In the genomic region with DNA sequence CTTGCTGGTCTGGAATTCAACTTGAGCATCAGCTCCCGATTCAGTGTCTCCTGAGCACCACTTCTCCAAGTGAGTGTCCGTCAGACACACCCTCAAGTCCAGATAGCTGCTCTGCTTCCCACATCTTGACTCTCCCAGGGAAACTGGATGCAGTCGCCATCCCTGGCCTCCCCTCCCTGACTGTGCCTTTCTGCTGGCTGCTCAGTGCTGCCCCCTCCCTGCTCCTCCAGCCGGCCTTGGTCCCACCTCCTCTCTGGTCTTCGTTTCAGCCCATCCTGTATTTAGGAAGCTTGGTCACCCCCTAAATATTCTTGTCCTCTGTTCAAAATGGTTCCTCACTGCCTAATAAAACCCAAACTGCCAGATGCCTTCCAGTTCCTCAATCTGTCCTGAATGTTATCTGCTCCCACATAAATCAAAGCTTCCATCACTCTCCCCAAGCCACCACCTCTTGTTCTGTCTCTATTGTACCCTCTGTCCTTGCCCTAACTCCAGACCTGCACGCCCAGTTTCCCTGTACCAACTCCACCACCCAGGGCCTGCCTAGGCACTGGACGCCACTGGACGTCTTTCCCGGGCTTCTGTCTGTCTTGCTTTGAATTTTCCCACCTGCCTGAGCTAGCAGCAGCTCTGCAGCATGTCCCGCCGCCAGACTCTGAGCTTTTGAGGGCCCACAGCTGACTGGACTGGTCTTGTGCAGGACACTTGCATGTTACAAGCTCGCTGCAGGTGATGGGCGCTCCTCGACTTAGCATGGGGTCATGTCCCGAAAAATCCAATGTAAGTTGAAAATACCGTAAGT, we compare ENCODE assay signal across 9 cellular contexts. TPM values are rescaled to one million over a fixed set of nuclear protein-coding genes. Genes with fewer than 3 reads are reported as not detected.
DNase-seq lines count a peak whose midpoint lies in the region; ATAC-seq and TF ChIP-seq lines count a peak whose summit lies in the region.
"Had no signal": no experiment of that assay in that cellular context is flagged by ENCODE, and none has a peak within 500 bp of the region (broad histone marks: within the 10 kb centered on the region; RNA-seq: fewer than 3 reads in every experiment).

No MANE protein-coding gene starts in this region.

- ATAC-seq in heart left ventricle, result no peak
- no peak for ATAC-seq in HG02763 (IDR thresholded peaks at IDR 0.05; ENCODE audit: unreplicated experiment)
- ATAC-seq in GM21526 (IDR thresholded peaks at IDR 0.05; ENCODE audit: low FRiP score, unreplicated experiment), result no peak

- no peak overlapping the region for H3K9ac ChIP-seq in SK-N-SH

- H3K27me3 ChIP-seq in heart left ventricle, result no peaks in the 10 kb centered on the region
- H3K27me3 ChIP-seq in SK-N-SH (ENCODE audit: insufficient read depth), result no peaks in the 10 kb centered on the region
- H3K27me3 ChIP-seq in thyroid gland, result no peaks in the 10 kb centered on the region

- TF ChIP-seq POLR2A in heart left ventricle (IDR thresholded peaks at IDR 0.05) (no peak), thyroid gland (IDR thresholded peaks at IDR 0.05) (no peak)

- WGBS in heart left ventricle, 4 donors, result 87 to 89% (median 88%) methylated on average over 16 of the region's 16 CpGs
- WGBS in SK-N-SH (ENCODE audit: low lambda C conversion rate), result 91% methylated on average over 16 of the region's 16 CpGs
- WGBS in thyroid gland, 2 donors, result 88 to 91% methylated on average over 16 of the region's 16 CpGs

- H3K36me3 ChIP-seq in heart left ventricle (peaks cover 0 to 81% (median 65%) of the 10 kb centered on the region in 9 donors), SK-N-SH (replicated peaks in 1 of 2; ENCODE audit: control insufficient read depth in 1 of 2, insufficient read depth in 2 of 2, low read length in 1 of 2) (peaks cover 16 to 60% of the 10 kb centered on the region in 2 experiments), thyroid gland (peaks cover 23 to 31% of the 10 kb centered on the region in 2 donors)

- no peaks in the 10 kb centered on the region for H3K9me2 ChIP-seq in SK-N-SH

- H3K9me3 ChIP-seq in heart left ventricle (peaks cover 0 to 12% (median 0%) of the 10 kb centered on the region in 12 donors), SK-N-SH (no peaks in the 10 kb centered on the region), thyroid gland (no peaks in the 10 kb centered on the region)

- TF ChIP-seq CTCF in heart left ventricle (IDR thresholded peaks at IDR 0.05), result peak in 5 of 12 donors; percentile 11 to 39 (median 17)
- peak; percentile 42 for TF ChIP-seq CTCF in SK-N-SH (IDR thresholded peaks at IDR 0.05)
- TF ChIP-seq CTCF in fibroblast of the aortic adventitia (IDR thresholded peaks at IDR 0.05; ENCODE audit: insufficient read depth, low read length), result peak; percentile 36
- TF ChIP-seq CTCF in thyroid gland (IDR thresholded peaks at IDR 0.05), result peak in 2 of 6 experiments; percentile 8 to 28

- intact Hi-C loops in cardiac septum (cut with DNase I) (no loop called here), heart left ventricle (cut with DNase I) (no loop called here), thyroid gland (cut with DNase I) (no loop called here)

- H3K4me3 ChIP-seq in heart left ventricle, result no peak overlapping the region
- no peak overlapping the region for H3K4me3 ChIP-seq in SK-N-SH (ENCODE audit: low read depth in 2 of 2, low read length in 1 of 2)
- H3K4me3 ChIP-seq in fibroblast of the aortic adventitia (ENCODE audit: low read depth, low read length), result no peak overlapping the region
- no peak overlapping the region for H3K4me3 ChIP-seq in thyroid gland (replicated peaks in 1 of 3)

- CTCF ChIA-PET in SK-N-SH (lab: Yijun Ruan, JAX), result interaction anchor here (0.6 to 1.8 kb wide), 9 partner anchors 11 to 54 kb away, joined by 3 to 7 read pairs (median 3); no protein-coding TSS in a partner anchor

- H2AFZ ChIP-seq in SK-N-SH (ENCODE audit: low read depth), result no peak overlapping the region

- H4K20me1 ChIP-seq in SK-N-SH (ENCODE audit: insufficient read depth), result no peaks in the 10 kb centered on the region

- POLR2A ChIA-PET in SK-N-SH (lab: Yijun Ruan, JAX), result no interaction called here

- TF ChIP-seq RAD21 in SK-N-SH (IDR thresholded peaks at IDR 0.05; ENCODE audit: low read length), result no peak

- TF ChIP-seq EP300 in SK-N-SH (IDR thresholded peaks at IDR 0.05; ENCODE audit: borderline replicate concordance in 1 of 2, low read depth in 1 of 2, low read length in 1 of 2), result no peak

- H3K4me2 ChIP-seq in SK-N-SH, result no peak overlapping the region

- no peaks in the 10 kb centered on the region for H3K79me2 ChIP-seq in SK-N-SH (ENCODE audit: insufficient read depth)

- DNase-seq in cardiac septum (ENCODE audit: low spot score), result peak; percentile 35
- no peak for DNase-seq in heart left ventricle
- peak; percentile 70 for DNase-seq in SK-N-SH
- no peak for DNase-seq in fibroblast of the aortic adventitia (ENCODE audit: low read depth)
- no peak for DNase-seq in thyroid gland
- no peak for DNase-seq in HK-2 (ENCODE audit: unreplicated experiment)
- DNase-seq: hippocampal formation had no signal

- H3K27ac ChIP-seq in heart left ventricle (peak overlapping the region in 1 of 12 donors; percentile 64), SK-N-SH (ENCODE audit: low read depth in 2 of 2, low read length in 1 of 2) (no peak overlapping the region), thyroid gland (peak overlapping the region in 2 of 3 donors; percentile 45 to 72)

- H3K4me1 ChIP-seq in heart left ventricle (peaks cover 0 to 17% (median 0%) of the 10 kb centered on the region in 12 donors), SK-N-SH (ENCODE audit: control insufficient read depth in 1 of 2, insufficient read depth in 2 of 2, low read depth in 1 of 2, low read length in 1 of 2) (no peaks in the 10 kb centered on the region), thyroid gland (peaks cover 0 to 24% of the 10 kb centered on the region in 2 donors)

- H3F3A ChIP-seq in SK-N-SH (replicated peaks; ENCODE audit: insufficient read depth), result no peaks in the 10 kb centered on the region

TF ChIP-seq in SK-N-SH, 30 proteins besides CTCF, POLR2A, EP300 and RAD21:
- peak; percentile 15; the same call in 1 of the 2 replicates for TF ChIP-seq SMC3 (IDR thresholded peaks at IDR 0.05; ENCODE audit: low read depth, low read length)
- TF ChIP-seq, protein P1, sequence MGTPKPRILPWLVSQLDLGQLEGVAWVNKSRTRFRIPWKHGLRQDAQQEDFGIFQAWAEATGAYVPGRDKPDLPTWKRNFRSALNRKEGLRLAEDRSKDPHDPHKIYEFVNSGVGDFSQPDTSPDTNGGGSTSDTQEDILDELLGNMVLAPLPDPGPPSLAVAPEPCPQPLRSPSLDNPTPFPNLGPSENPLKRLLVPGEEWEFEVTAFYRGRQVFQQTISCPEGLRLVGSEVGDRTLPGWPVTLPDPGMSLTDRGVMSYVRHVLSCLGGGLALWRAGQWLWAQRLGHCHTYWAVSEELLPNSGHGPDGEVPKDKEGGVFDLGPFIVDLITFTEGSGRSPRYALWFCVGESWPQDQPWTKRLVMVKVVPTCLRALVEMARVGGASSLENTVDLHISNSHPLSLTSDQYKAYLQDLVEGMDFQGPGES (IDR thresholded peaks at IDR 0.05; ENCODE audit: low read depth, low read length), result no peak
TF ChIP-seq in SK-N-SH: peak in this region for 1.

RNA-seq across cellular contexts. Expression of a gene that starts 33.8 kb away (rescaled TPM):
- total RNA-seq in cardiac septum (48.3 TPM), heart left ventricle (10 to 100 TPM; 37.8 to 77.6 (median 57.3) TPM), fibroblast of the aortic adventitia (ENCODE audit: low replicate concordance) (14.1 and 22.7 TPM in 2 replicates), thyroid gland (10 to 100 TPM; 26.6 to 47.0 (median 39.1) TPM)
- polyA plus RNA-seq in heart left ventricle (10 to 100 TPM; 58.1 to 86.1 TPM), SK-N-SH (2012; rRNA removed) (34.8 and 53.5 TPM in 2 replicates)
- 46.3 and 53.9 TPM in 2 replicates for polyA plus RNA-seq in SK-N-SH (2012; cell fraction: cytosol; rRNA removed)
- 55.0 and 60.5 TPM in 2 replicates for polyA plus RNA-seq in SK-N-SH (2012; cell fraction: nucleus; rRNA removed)

RNA-seq across cellular contexts. Expression of a gene that starts 34.1 kb away (rescaled TPM):
- total RNA-seq in cardiac septum (94.0 TPM), heart left ventricle (100 to 1,000 TPM in 1 of 9 donors, 10 to 100 TPM in 8; 59.8 to 104 (median 78.0) TPM), fibroblast of the aortic adventitia (ENCODE audit: low replicate concordance) (28.3 and 73.3 TPM in 2 replicates), thyroid gland (100 to 1,000 TPM; 120 to 187 (median 138) TPM)
- polyA plus RNA-seq in heart left ventricle (10 to 100 TPM; 43.1 to 67.4 TPM), SK-N-SH (2012; rRNA removed) (34.9 and 51.0 TPM in 2 replicates)
- polyA plus RNA-seq in SK-N-SH (2012; cell fraction: cytosol; rRNA removed), result 54.8 and 55.1 TPM in 2 replicates
- polyA plus RNA-seq in SK-N-SH (2012; cell fraction: nucleus; rRNA removed), result 34.9 and 41.5 TPM in 2 replicates

Comparison
In these comparisons a context has a peak if more than half of its experiments do, and no peak if none do; other contexts are left out.
1. DNase-seq: peak in cardiac septum (single experiment) and SK-N-SH (single experiment); none in heart left ventricle (0 of 5), fibroblast of the aortic adventitia (single experiment), thyroid gland (0 of 2) and HK-2 (single experiment).
2. H3K27ac ChIP-seq: peak in thyroid gland (2 of 3); none in SK-N-SH (0 of 2).